ENCODE assay signal across 1 cellular context in the genomic region with DNA sequence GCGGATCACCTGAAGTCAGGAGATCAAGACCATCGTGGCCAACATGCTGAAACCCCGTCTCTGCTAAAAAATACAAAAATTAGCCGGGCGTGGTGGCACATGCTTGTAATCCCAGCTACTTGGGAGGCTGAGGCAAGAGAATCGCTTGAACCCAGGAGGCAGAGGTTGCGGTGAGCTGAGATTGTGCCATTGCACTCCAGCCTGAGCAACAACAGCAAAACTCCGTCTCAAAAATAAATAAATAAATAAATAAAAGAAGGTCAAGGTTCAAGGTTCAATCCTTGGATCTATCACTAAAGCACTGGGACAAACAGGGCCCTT.
TF ChIP-seq lines count a peak whose summit lies in the region.
"Not testable (repeated sequence)": the region's sequence is repeated elsewhere in the genome, so short reads cannot be mapped to it uniquely, and the experiment has no call there.

No MANE protein-coding gene starts in this region.

TF ChIP-seq in K562, 482 proteins besides CTCF, POLR2A, EP300 and RAD21:
- TF ChIP-seq NR2C1 (IDR thresholded peaks at IDR 0.05) (peak; percentile 77), NR2C1 (tag; IDR thresholded peaks at IDR 0.05) (peak; percentile 76), NR2C2 (tag; IDR thresholded peaks at IDR 0.05) (peak; percentile 41; the same call in 1 of the 2 replicates)
- TF ChIP-seq NR2C2 (CRISPR knock-in tag; IDR thresholded peaks at IDR 0.05), result not testable (repeated sequence)
